Comparison of ENCODE assay signal across 2 cellular contexts in genomic region chr19:53333071-53333465, GRCh38.
TF ChIP-seq lines count a peak whose summit lies in the region.

No MANE protein-coding gene starts in this region.

TF ChIP-seq in IMR-90, 13 proteins besides CTCF, POLR2A, EP300 and RAD21:
- no peak for TF ChIP-seq USF2 (IDR thresholded peaks at IDR 0.05; ENCODE audit: low read depth, low read length)
- no peak for TF ChIP-seq BHLHE40 (IDR thresholded peaks at IDR 0.05; ENCODE audit: low read depth, low read length)
- TF ChIP-seq CHD1 (IDR thresholded peaks at IDR 0.05; ENCODE audit: low read depth, low read length): no peak
- TF ChIP-seq MXI1 (IDR thresholded peaks at IDR 0.05; ENCODE audit: borderline replicate concordance, low read depth, low read length): 0 out of 2 replicates have a peak, but pooled peaks have one; percentile 3
- TF ChIP-seq MAZ (IDR thresholded peaks at IDR 0.05; ENCODE audit: borderline replicate concordance, low read depth, low read length): no peak
TF ChIP-seq in IMR-90: peak in this region for 1.

TF ChIP-seq in neural cell, 6 proteins besides CTCF, POLR2A, EP300 and RAD21:
- no peak for TF ChIP-seq EZH2 (IDR thresholded peaks at IDR 0.05; ENCODE audit: borderline replicate concordance, insufficient read depth, low read length, poor library complexity, severe bottlenecking)
- TF ChIP-seq SMC3 (conservative IDR thresholded peaks at IDR 0.05; ENCODE audit: poor library complexity): no peak
- TF ChIP-seq REST (IDR thresholded peaks at IDR 0.05; ENCODE audit: borderline replicate concordance): no peak
- TF ChIP-seq MXI1 (conservative IDR thresholded peaks at IDR 0.05; ENCODE audit: poor library complexity, severe bottlenecking): no peak
- TF ChIP-seq POLR2AphosphoS5 (IDR thresholded peaks at IDR 0.05): no peak
- no peak for TF ChIP-seq TAF1 (IDR thresholded peaks at IDR 0.05; ENCODE audit: low read depth)
